ENCODE assay signal across 1 cellular context in the genomic region with DNA sequence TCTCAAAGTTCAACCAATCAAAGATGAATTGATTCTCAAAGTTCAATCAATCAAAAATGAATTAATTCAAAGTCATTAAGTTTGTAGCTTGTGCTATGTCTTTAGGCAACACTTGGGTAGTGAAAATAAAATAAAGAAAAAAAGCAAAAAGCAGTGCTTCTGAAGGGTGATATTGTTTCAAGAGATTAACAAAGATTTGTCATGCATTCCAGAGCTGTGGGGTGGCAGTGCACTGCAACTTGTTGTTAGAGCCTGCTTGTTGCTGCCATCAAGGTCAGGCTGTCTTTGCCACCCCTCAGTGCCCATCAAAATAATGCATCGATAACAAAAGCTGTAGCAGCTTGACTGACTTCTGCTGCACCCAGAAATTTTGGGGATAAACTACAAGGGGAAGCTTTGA.
TF ChIP-seq lines count a peak whose summit lies in the region.

No MANE protein-coding gene starts in this region.

TF ChIP-seq in SK-N-SH, 30 proteins besides CTCF, POLR2A, EP300 and RAD21 (continued from another document):
- TF ChIP-seq, protein P1, sequence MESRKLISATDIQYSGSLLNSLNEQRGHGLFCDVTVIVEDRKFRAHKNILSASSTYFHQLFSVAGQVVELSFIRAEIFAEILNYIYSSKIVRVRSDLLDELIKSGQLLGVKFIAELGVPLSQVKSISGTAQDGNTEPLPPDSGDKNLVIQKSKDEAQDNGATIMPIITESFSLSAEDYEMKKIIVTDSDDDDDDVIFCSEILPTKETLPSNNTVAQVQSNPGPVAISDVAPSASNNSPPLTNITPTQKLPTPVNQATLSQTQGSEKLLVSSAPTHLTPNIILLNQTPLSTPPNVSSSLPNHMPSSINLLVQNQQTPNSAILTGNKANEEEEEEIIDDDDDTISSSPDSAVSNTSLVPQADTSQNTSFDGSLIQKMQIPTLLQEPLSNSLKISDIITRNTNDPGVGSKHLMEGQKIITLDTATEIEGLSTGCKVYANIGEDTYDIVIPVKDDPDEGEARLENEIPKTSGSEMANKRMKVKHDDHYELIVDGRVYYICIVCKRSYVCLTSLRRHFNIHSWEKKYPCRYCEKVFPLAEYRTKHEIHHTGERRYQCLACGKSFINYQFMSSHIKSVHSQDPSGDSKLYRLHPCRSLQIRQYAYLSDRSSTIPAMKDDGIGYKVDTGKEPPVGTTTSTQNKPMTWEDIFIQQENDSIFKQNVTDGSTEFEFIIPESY (IDR thresholded peaks at IDR 0.05; ENCODE audit: borderline replicate concordance, low read depth) = no peak
- TF ChIP-seq RXRA (IDR thresholded peaks at IDR 0.05; ENCODE audit: borderline replicate concordance, low read depth) (no peak), GABPA (IDR thresholded peaks at IDR 0.05; ENCODE audit: low read depth) (no peak), NFIC (IDR thresholded peaks at IDR 0.05; ENCODE audit: borderline replicate concordance) (no peak), RCOR1 (IDR thresholded peaks at IDR 0.05; ENCODE audit: low read length) (no peak), MXI1 (IDR thresholded peaks at IDR 0.05; ENCODE audit: low read depth, low read length) (no peak), POLR2AphosphoS5 (IDR thresholded peaks at IDR 0.05; ENCODE audit: low read depth, low read length) (no peak)
- TF ChIP-seq, protein P2, sequence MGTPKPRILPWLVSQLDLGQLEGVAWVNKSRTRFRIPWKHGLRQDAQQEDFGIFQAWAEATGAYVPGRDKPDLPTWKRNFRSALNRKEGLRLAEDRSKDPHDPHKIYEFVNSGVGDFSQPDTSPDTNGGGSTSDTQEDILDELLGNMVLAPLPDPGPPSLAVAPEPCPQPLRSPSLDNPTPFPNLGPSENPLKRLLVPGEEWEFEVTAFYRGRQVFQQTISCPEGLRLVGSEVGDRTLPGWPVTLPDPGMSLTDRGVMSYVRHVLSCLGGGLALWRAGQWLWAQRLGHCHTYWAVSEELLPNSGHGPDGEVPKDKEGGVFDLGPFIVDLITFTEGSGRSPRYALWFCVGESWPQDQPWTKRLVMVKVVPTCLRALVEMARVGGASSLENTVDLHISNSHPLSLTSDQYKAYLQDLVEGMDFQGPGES (IDR thresholded peaks at IDR 0.05; ENCODE audit: low read depth, low read length) = no peak
- TF ChIP-seq, protein P3, sequence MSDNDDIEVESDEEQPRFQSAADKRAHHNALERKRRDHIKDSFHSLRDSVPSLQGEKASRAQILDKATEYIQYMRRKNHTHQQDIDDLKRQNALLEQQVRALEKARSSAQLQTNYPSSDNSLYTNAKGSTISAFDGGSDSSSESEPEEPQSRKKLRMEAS (IDR thresholded peaks at IDR 0.05; ENCODE audit: low read depth) = no peak
